Comparison of ENCODE assay signal across 12 cellular contexts in genomic region chr2:113910967-113911678, GRCh38. TPM values are rescaled to one million over a fixed set of nuclear protein-coding genes. Genes with fewer than 3 reads are reported as not detected.
DNase-seq lines count a peak whose midpoint lies in the region; ATAC-seq and TF ChIP-seq lines count a peak whose summit lies in the region.
"Had no signal": no experiment of that assay in that cellular context is flagged by ENCODE, and none has a peak within 500 bp of the region (broad histone marks: within the 10 kb centered on the region; RNA-seq: fewer than 3 reads in every experiment).

No MANE protein-coding gene starts in this region.

- no peaks in the 10 kb centered on the region for H3K9me3 Mint-ChIP-seq in activated naive CD4-positive, alpha-beta T cell treated with anti-CD3 and anti-CD28 coated beads, Interleukin-2, amount 50 U/mL, for 72 hours
- no peaks in the 10 kb centered on the region for H3K9me3 Mint-ChIP-seq in natural killer cell

- ATAC-seq in GM18511 (IDR thresholded peaks at IDR 0.05; ENCODE audit: unreplicated experiment), result peak; percentile 52
- no peak for ATAC-seq in activated naive CD4-positive, alpha-beta T cell treated with anti-CD3 and anti-CD28 coated beads, Interleukin-2, amount 50 U/mL, for 72 hours
- peak; percentile 30 to 59 (median 52) for ATAC-seq in natural killer cell

- H3K27me3 Mint-ChIP-seq in natural killer cell (ENCODE audit: low read depth in 2 of 2), result no peaks in the 10 kb centered on the region

- TF ChIP-seq POLR2A in vagina (IDR thresholded peaks at IDR 0.05), result no peak

- peaks cover 55 to 68% of the 10 kb centered on the region in 2 donors for H3K4me1 Mint-ChIP-seq in natural killer cell

- H3K9me3 ChIP-seq in vagina, result no peaks in the 10 kb centered on the region

- no peaks in the 10 kb centered on the region for H3K36me3 ChIP-seq in vagina

- no peak overlapping the region for H3K27ac ChIP-seq in vagina

- peak; percentile 29 for DNase-seq in HCEC 1CT
- no peak for DNase-seq in activated naive CD4-positive, alpha-beta T cell treated with anti-CD3 and anti-CD28 coated beads, Interleukin-2, amount 50 U/mL, for 72 hours (ENCODE audit: low spot score in 2 of 2)
- DNase-seq in natural killer cell, result no peak
- DNase-seq in vagina (ENCODE audit: extremely low spot score in 2 of 2), result no peak
- DNase-seq in NCI-H510A (lab: John Stamatoyannopoulos, UW), result no peak
- DNase-seq in NAMALWA (ENCODE audit: low spot score), result no peak
- DNase-seq: DND-41, H7, midbrain, NCI-H1105 treated with DMSO at 0.1 percent for 48 hours, spleen had no signal

- TF ChIP-seq CTCF in natural killer cell (IDR thresholded peaks at IDR 0.05), result no peak
- no peak for TF ChIP-seq CTCF in vagina (IDR thresholded peaks at IDR 0.05)

- no peaks in the 10 kb centered on the region for H3K27me3 ChIP-seq in vagina
- H3K27me3 ChIP-seq: spleen had no signal

- H3K27ac Mint-ChIP-seq in activated naive CD4-positive, alpha-beta T cell treated with anti-CD3 and anti-CD28 coated beads, Interleukin-2, amount 50 U/mL, for 72 hours, result peak overlapping the region; percentile 51 to 71
- peak overlapping the region; percentile 59 to 78 for H3K27ac Mint-ChIP-seq in natural killer cell

- intact Hi-C loops in natural killer cell (cut with micrococcal nuclease), result loop anchor here (2.0 kb wide), 1 partner anchor 16 kb away; no protein-coding TSS in a partner anchor
- intact Hi-C loops in vagina (cut with DNase I), result no loop called here

- no peak overlapping the region for H3K4me3 ChIP-seq in vagina

- peaks cover 31% of the 10 kb centered on the region for H3K4me1 ChIP-seq in vagina

- peak overlapping the region; percentile 49 for H3K4me3 Mint-ChIP-seq in natural killer cell

- H3K36me3 Mint-ChIP-seq in activated naive CD4-positive, alpha-beta T cell treated with anti-CD3 and anti-CD28 coated beads, Interleukin-2, amount 50 U/mL, for 72 hours, result peaks cover 0 to 39% of the 10 kb centered on the region in 2 donors
- H3K36me3 Mint-ChIP-seq in natural killer cell, result no peaks in the 10 kb centered on the region

RNA-seq across cellular contexts. Expression of gene ACTR3, which starts 21.2 kb away (rescaled TPM):
- 100 to 1,000 TPM; 520 to 570 TPM for total RNA-seq in activated naive CD4-positive, alpha-beta T cell treated with anti-CD3 and anti-CD28 coated beads, Interleukin-2, amount 50 U/mL, for 72 hours
- total RNA-seq in natural killer cell (100 to 1,000 TPM; 323 to 428 (median 352) TPM), vagina (105 TPM)

Comparison
In these comparisons a context has a peak if more than half of its experiments do, and no peak if none do; other contexts are left out.
1. ATAC-seq: peak in GM18511 (single experiment) and natural killer cell (3 of 3); none in activated naive CD4-positive, alpha-beta T cell treated with anti-CD3 and anti-CD28 coated beads, Interleukin-2, amount 50 U/mL, for 72 hours (0 of 2).